Comparison of ENCODE assay signal across 10 cellular contexts in genomic region chr19:18435848-18436631, GRCh38. TPM values are rescaled to one million over a fixed set of nuclear protein-coding genes. Genes with fewer than 3 reads are reported as not detected.
DNase-seq lines count a peak whose midpoint lies in the region; TF ChIP-seq lines count a peak whose summit lies in the region.
"Had no signal": no experiment of that assay in that cellular context is flagged by ENCODE, and none has a peak within 500 bp of the region (broad histone marks: within the 10 kb centered on the region; RNA-seq: fewer than 3 reads in every experiment).

No MANE protein-coding gene starts in this region.

- TF ChIP-seq CTCF in PC-9 (conservative IDR thresholded peaks at IDR 0.05): no peak
- TF ChIP-seq CTCF in progenitor cell of endocrine pancreas (IDR thresholded peaks at IDR 0.05; ENCODE audit: unreplicated experiment): no peak
- no peak for TF ChIP-seq CTCF in transverse colon (IDR thresholded peaks at IDR 0.05)

- no peaks in the 10 kb centered on the region for H3K9me2 ChIP-seq in PC-9 (ENCODE audit: insufficient read depth)

- H3K4me3 ChIP-seq in GM08714 (ENCODE audit: low read length) (peak overlapping the region; percentile 45; the same call in 1 of the 2 replicates), PC-9 (peak overlapping the region; percentile 74; the same call in 1 of the 2 replicates), transverse colon (no peak overlapping the region)
- peak overlapping the region; percentile 64 for H3K4me3 ChIP-seq in effector memory CD4-positive, alpha-beta T cell (ENCODE audit: insufficient read depth, low read depth, low read length, poor library complexity, severe bottlenecking)

- in situ Hi-C loops in transverse colon (cut with MboI; ENCODE audit: low pct_ligation_motif_present in 1 of 4, low pct_unique_long_range_greater_than_20kb in 1 of 4, low sequenced_read_pairs in 3 of 4): no loop called here

- peak overlapping the region; percentile 94 for H3K27ac Mint-ChIP-seq in progenitor cell of endocrine pancreas

- intact Hi-C loops in PC-9 (cut with micrococcal nuclease; ENCODE audit: unreplicated experiment): no loop called here
- intact Hi-C loops in transverse colon (cut with DNase I; ENCODE audit: low total_unique reads): no loop called here

- no peak for TF ChIP-seq POLR2A in transverse colon (IDR thresholded peaks at IDR 0.05)

- H3K4me2 ChIP-seq in PC-9: peak overlapping the region; percentile 80

- peaks cover 8% of the 10 kb centered on the region; the same call in 1 of the 2 replicates for H3K79me2 ChIP-seq in PC-9 (ENCODE audit: low read depth)

- peaks cover 23% of the 10 kb centered on the region for H3K4me1 Mint-ChIP-seq in progenitor cell of endocrine pancreas (ENCODE audit: low read depth)

- POLR2A ChIA-PET in PC-9 (lab: Charles Lee; ENCODE audit: unreplicated experiment): no interaction called here

- peaks cover 5% of the 10 kb centered on the region; the same call in 1 of the 2 replicates for H4K20me1 ChIP-seq in PC-9 (ENCODE audit: insufficient read depth)

- DNase-seq in PC-9 (no peak), progenitor cell of endocrine pancreas (ENCODE audit: low spot score, unreplicated experiment) (no peak), NCI-H1048 (lab: John Stamatoyannopoulos, UW) (no peak), germinal center (ENCODE audit: low spot score) (no peak), transverse colon (no peak)
- DNase-seq in effector memory CD4-positive, alpha-beta T cell: no peak
- DNase-seq: NCI-H345, T-helper 9 cell had no signal

- H3K27ac ChIP-seq in PC-9: no peak overlapping the region
- no peak overlapping the region for H3K27ac ChIP-seq in effector memory CD4-positive, alpha-beta T cell (ENCODE audit: insufficient read depth, low read length, poor library complexity, severe bottlenecking)
- H3K27ac ChIP-seq in transverse colon: peak overlapping the region in 2 of 4 donors; percentile 71 to 83
- H3K27ac ChIP-seq: HL-60 had no signal

- H3K36me3 ChIP-seq in PC-9 (ENCODE audit: low read depth) (no peaks in the 10 kb centered on the region; the same call in 1 of the 2 replicates), transverse colon (no peaks in the 10 kb centered on the region)
- no peaks in the 10 kb centered on the region for H3K36me3 ChIP-seq in effector memory CD4-positive, alpha-beta T cell (ENCODE audit: control insufficient read depth, insufficient read depth, low read length)

- no peaks in the 10 kb centered on the region for H3K9me3 Mint-ChIP-seq in progenitor cell of endocrine pancreas (ENCODE audit: low read depth)

- WGBS in transverse colon (ENCODE audit: low coverage in 1 of 2), 2 donors: 81% methylated on average over 37 of the region's 44 CpGs; no CpG with 5 or more reads in 1 of the 2 donors

- H3K36me3 Mint-ChIP-seq in progenitor cell of endocrine pancreas (ENCODE audit: insufficient read depth): peaks cover 2% of the 10 kb centered on the region

- no peaks in the 10 kb centered on the region for H3K9me3 ChIP-seq in PC-9 (ENCODE audit: insufficient read depth, low read depth)
- H3K9me3 ChIP-seq in effector memory CD4-positive, alpha-beta T cell (ENCODE audit: control insufficient read depth, low read length): no peaks in the 10 kb centered on the region
- H3K9me3 ChIP-seq in transverse colon: no peaks in the 10 kb centered on the region

- no peak for TF ChIP-seq EP300 in transverse colon (IDR thresholded peaks at IDR 0.05; ENCODE audit: low read depth)

- H3K27me3 ChIP-seq in PC-9 (ENCODE audit: insufficient read depth, low read depth): no peaks in the 10 kb centered on the region
- H3K27me3 ChIP-seq in effector memory CD4-positive, alpha-beta T cell (replicated peaks; ENCODE audit: control insufficient read depth, insufficient read depth, low read length, poor library complexity, severe bottlenecking): no peaks in the 10 kb centered on the region
- H3K27me3 ChIP-seq in transverse colon: peaks cover 13% of the 10 kb centered on the region

- BruUV-seq in PC-9 (replicated peaks; lab: Mats Ljungman, UMichigan): TSS peak; percentile 25

- no peak overlapping the region for H2AFZ ChIP-seq in PC-9

- H3K4me3 Mint-ChIP-seq in progenitor cell of endocrine pancreas (ENCODE audit: low read depth): peak overlapping the region; percentile 64

- peaks cover 22% of the 10 kb centered on the region for H3K4me1 ChIP-seq in PC-9 (replicated peaks; ENCODE audit: insufficient read depth)
- peaks cover 27% of the 10 kb centered on the region for H3K4me1 ChIP-seq in effector memory CD4-positive, alpha-beta T cell (ENCODE audit: control insufficient read depth, insufficient read depth, low read length, poor library complexity, severe bottlenecking)
- peaks cover 15 to 37% (median 32%) of the 10 kb centered on the region in 4 donors for H3K4me1 ChIP-seq in transverse colon

- CTCF ChIA-PET in PC-9 (lab: Charles Lee): no interaction called here

- H3F3A ChIP-seq in PC-9 (ENCODE audit: insufficient read depth, low read depth): peaks cover 63% of the 10 kb centered on the region

- no peaks in the 10 kb centered on the region for H3K27me3 Mint-ChIP-seq in progenitor cell of endocrine pancreas

RNA-seq across cellular contexts. Expression of gene ISYNA1, which starts 1.9 kb away (rescaled TPM):
- total RNA-seq in PC-9 (2021): 129 and 142 TPM in 2 replicates
- 234 TPM in 2 replicates for total RNA-seq in progenitor cell of endocrine pancreas
- total RNA-seq in transverse colon: 10 to 100 TPM in 2 of 4 donors, 1 to 10 TPM in 2; 3.0 to 15.1 (median 8.8) TPM

RNA-seq across cellular contexts. Expression of gene SSBP4, which starts 16.8 kb away (rescaled TPM):
- total RNA-seq in PC-9 (2021): 56.6 and 65.2 TPM in 2 replicates
- total RNA-seq in progenitor cell of endocrine pancreas: 57.7 and 61.8 TPM in 2 replicates
- total RNA-seq in transverse colon: 10 to 100 TPM in 3 of 4 donors, 1 to 10 TPM in 1; 9.4 to 40.4 (median 32.2) TPM

RNA-seq across cellular contexts. Expression of gene LRRC25, which starts 38.6 kb away (rescaled TPM):
- not detected in 2 replicates for total RNA-seq in PC-9 (2021)
- not detected in 2 replicates for total RNA-seq in progenitor cell of endocrine pancreas
- total RNA-seq in transverse colon: 1 to 10 TPM in 3 of 4 donors, not detected in 1; 3.3 to 4.9 (median 4.1) TPM

RNA-seq across cellular contexts. Expression of gene GDF15, which starts 50.1 kb away (rescaled TPM):
- total RNA-seq in PC-9 (2021) (15.1 and 17.2 TPM in 2 replicates), progenitor cell of endocrine pancreas (10.5 and 14.4 TPM in 2 replicates), transverse colon (10 to 100 TPM; 36.3 to 77.0 (median 58.9) TPM)

Comparison
In these comparisons a context has a peak if more than half of its experiments do, and no peak if none do; other contexts are left out.
1. H3K4me3 ChIP-seq: peak in GM08714 (single experiment), PC-9 (single experiment) and effector memory CD4-positive, alpha-beta T cell (single experiment); none in transverse colon (0 of 4).